In the genomic region with DNA sequence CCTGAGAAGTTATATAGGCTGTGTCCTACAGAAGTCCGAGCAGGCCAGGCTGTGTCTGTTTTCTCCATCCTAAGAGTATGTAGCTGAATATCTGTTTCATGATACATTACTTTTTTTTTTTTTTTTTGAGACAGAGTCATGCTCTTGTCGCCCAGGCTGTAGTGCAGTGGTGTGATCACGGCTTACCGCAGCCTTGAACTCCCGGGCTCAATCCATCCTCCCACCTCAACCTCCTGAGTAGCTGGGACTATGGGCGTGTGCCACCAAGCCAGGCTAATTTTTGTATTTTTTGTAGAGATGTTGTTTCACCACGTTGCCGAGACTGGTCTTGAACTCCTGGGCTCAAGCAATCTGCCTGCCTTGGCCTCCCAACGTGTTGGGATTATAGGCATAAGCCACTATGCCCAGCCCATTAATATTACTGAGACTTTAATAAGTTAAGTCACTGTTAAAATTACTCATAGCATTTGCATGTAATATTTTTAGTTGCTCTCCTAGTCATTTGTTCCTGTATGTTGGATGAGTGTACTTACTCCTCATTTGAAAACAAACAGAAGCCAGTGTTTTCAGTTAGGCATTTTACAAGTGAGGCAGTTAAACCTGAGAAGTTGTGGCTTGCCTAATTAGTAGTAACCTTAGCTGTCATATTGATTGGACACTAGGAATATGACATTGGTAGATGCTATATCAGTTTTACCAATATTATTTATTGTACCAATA, we compare ENCODE assay signal across 28 cellular contexts. TPM values are rescaled to one million over a fixed set of nuclear protein-coding genes. Genes with fewer than 3 reads are reported as not detected.
DNase-seq lines count a peak whose midpoint lies in the region; ATAC-seq and TF ChIP-seq lines count a peak whose summit lies in the region.
"Had no signal": no experiment of that assay in that cellular context is flagged by ENCODE, and none has a peak within 500 bp of the region (broad histone marks: within the 10 kb centered on the region; RNA-seq: fewer than 3 reads in every experiment).

No MANE protein-coding gene starts in this region.

- intact Hi-C loops in IMR-90 (cut with micrococcal nuclease): no loop called here

- TF ChIP-seq RAD21 in IMR-90 (IDR thresholded peaks at IDR 0.05; ENCODE audit: low read length): no peak

- H2AFZ ChIP-seq in IMR-90 (replicated peaks; ENCODE audit: low read length, poor library complexity): no peak overlapping the region

- no peaks in the 10 kb centered on the region for H3K9me3 Mint-ChIP-seq in activated naive CD8-positive, alpha-beta T cell treated with anti-CD3 and anti-CD28 coated beads, Interleukin-2, amount 10 ng/mL, durations not matched to agents 7 days and 5 days
- no peaks in the 10 kb centered on the region for H3K9me3 Mint-ChIP-seq in activated naive CD8-positive, alpha-beta T cell treated with anti-CD3 and anti-CD28 coated beads for 36 hours
- H3K9me3 Mint-ChIP-seq in stimulated activated effector memory CD8-positive, alpha-beta T cell treated with anti-CD3 and anti-CD28 coated beads, Interleukin-12 subunit alpha, Interleukin-12 subunit beta, amount 100 ng/mL, for 72 hours: no peaks in the 10 kb centered on the region
- H3K9me3 Mint-ChIP-seq in progenitor cell of endocrine pancreas (ENCODE audit: low read depth): no peaks in the 10 kb centered on the region
- no peaks in the 10 kb centered on the region for H3K9me3 Mint-ChIP-seq in T-cell
- H3K9me3 Mint-ChIP-seq: natural killer cell treated with Interleukin-12 subunit alpha and Interleukin-12 subunit beta and Interleukin-15 and Interleukin-18, amount 100 ng/mL, for 72 hours; stimulated activated naive B cell treated with anti-CD40 and anti-IgM and Interleukin-4, amounts not matched to agents 10 μg/mL and 1 μg/mL and 100 μg/mL, for 72 hours had no signal

- BruUV-seq in IMR-90 (replicated peaks; lab: Mats Ljungman, UMichigan): no TSS peak

- no peak overlapping the region for H4K5ac ChIP-seq in IMR-90 (ENCODE audit: low read depth, low read length)

- no peak overlapping the region for H3K56ac ChIP-seq in IMR-90 (ENCODE audit: extremely low read depth, insufficient read depth, low read length)

- no peaks in the 10 kb centered on the region for H3K27me3 Mint-ChIP-seq in activated naive CD8-positive, alpha-beta T cell treated with anti-CD3 and anti-CD28 coated beads, Interleukin-2, amount 10 ng/mL, durations not matched to agents 7 days and 5 days
- H3K27me3 Mint-ChIP-seq in activated naive CD8-positive, alpha-beta T cell treated with anti-CD3 and anti-CD28 coated beads for 36 hours: no peaks in the 10 kb centered on the region
- no peaks in the 10 kb centered on the region for H3K27me3 Mint-ChIP-seq in progenitor cell of endocrine pancreas
- H3K27me3 Mint-ChIP-seq in T-cell: no peaks in the 10 kb centered on the region
- H3K27me3 Mint-ChIP-seq: activated naive CD8-positive, alpha-beta T cell; natural killer cell treated with Interleukin-12 subunit alpha and Interleukin-12 subunit beta and Interleukin-15 and Interleukin-18, amount 100 ng/mL, for 72 hours; stimulated activated naive B cell treated with anti-CD40 and anti-IgM and Interleukin-4, amounts not matched to agents 10 μg/mL and 1 μg/mL and 100 μg/mL, for 72 hours had no signal

- in situ Hi-C loops in IMR-90 (cut with MboI; ENCODE audit: low sequenced_read_pairs): no loop called here

- H3K27ac Mint-ChIP-seq in activated naive CD8-positive, alpha-beta T cell treated with anti-CD3 and anti-CD28 coated beads, Interleukin-2, amount 10 ng/mL, durations not matched to agents 7 days and 5 days: peak overlapping the region; percentile 36
- H3K27ac Mint-ChIP-seq in activated naive CD8-positive, alpha-beta T cell treated with anti-CD3 and anti-CD28 coated beads for 36 hours: no peak overlapping the region
- H3K27ac Mint-ChIP-seq in stimulated activated effector memory CD8-positive, alpha-beta T cell treated with anti-CD3 and anti-CD28 coated beads, Interleukin-12 subunit alpha, Interleukin-12 subunit beta, amount 100 ng/mL, for 72 hours: peak overlapping the region; percentile 45
- H3K27ac Mint-ChIP-seq in progenitor cell of endocrine pancreas (no peak overlapping the region), T-cell (no peak overlapping the region)

- no peak overlapping the region for H3K4me2 ChIP-seq in IMR-90 (ENCODE audit: low read depth, low read length)

- H2AK9ac ChIP-seq in IMR-90 (replicated peaks; ENCODE audit: low read depth, low read length, poor library complexity): no peak overlapping the region

- TF ChIP-seq CTCF in IMR-90 (conservative IDR thresholded peaks at IDR 0.05; ENCODE audit: low read depth, low read length) (no peak), epithelial cell of esophagus (IDR thresholded peaks at IDR 0.05; ENCODE audit: insufficient read depth, low read depth, low read length, missing control alignments) (no peak), progenitor cell of endocrine pancreas (IDR thresholded peaks at IDR 0.05; ENCODE audit: unreplicated experiment) (no peak), foreskin keratinocyte (conservative IDR thresholded peaks at IDR 0.05) (no peak)

- no peak overlapping the region for H4K91ac ChIP-seq in IMR-90 (ENCODE audit: insufficient read depth, low read depth, low read length)

- H4K8ac ChIP-seq in IMR-90 (ENCODE audit: low read depth in 2 of 2, low read length in 2 of 2): no peak overlapping the region

- ATAC-seq in activated naive CD8-positive, alpha-beta T cell treated with anti-CD3 and anti-CD28 coated beads, Interleukin-2, amount 10 ng/mL, durations not matched to agents 7 days and 5 days (ENCODE audit: low read depth): no peak
- peak; percentile 32 for ATAC-seq in IMR-90 (ENCODE audit: low read depth)
- peak; percentile 62 for ATAC-seq in stimulated activated effector memory CD8-positive, alpha-beta T cell treated with anti-CD3 and anti-CD28 coated beads, Interleukin-12 subunit alpha, Interleukin-12 subunit beta, amount 100 ng/mL, for 72 hours
- ATAC-seq in T-cell (replicated peaks in 1 of 4): no peak
- no peak for ATAC-seq in foreskin keratinocyte
- ATAC-seq: body of pancreas; K562; lower lobe of right lung; natural killer cell treated with Interleukin-12 subunit alpha and Interleukin-12 subunit beta and Interleukin-15 and Interleukin-18, amount 100 ng/mL, for 72 hours; stimulated activated naive B cell treated with anti-CD40 and anti-IgM and Interleukin-4, amounts not matched to agents 10 μg/mL and 1 μg/mL and 100 μg/mL, for 72 hours had no signal

- no CpG with 5 or more reads among the region's 9 CpGs for WGBS in IMR-90 (ENCODE audit: extremely low coverage in 2 of 2, insufficient read length in 1 of 2), 2 experiments

- H3K9ac ChIP-seq in IMR-90 (ENCODE audit: low read depth, low read length): no peak overlapping the region

- peaks cover 15 to 31% of the 10 kb centered on the region in 2 experiments; a peak in 3 of 4 replicates for H3K79me1 ChIP-seq in IMR-90 (ENCODE audit: low read depth in 1 of 2, low read length in 2 of 2)

- POLR2A ChIA-PET in activated naive CD8-positive, alpha-beta T cell treated with anti-CD3 and anti-CD28 coated beads, Interleukin-2, amount 10 ng/mL, durations not matched to agents 7 days and 5 days (lab: Charles Lee): no interaction called here
- POLR2A ChIA-PET in IMR-90 (lab: Charles Lee; ENCODE audit: unreplicated experiment): no interaction called here
- POLR2A ChIA-PET in T-cell (lab: Charles Lee): no interaction called here

- DNase-seq in activated naive CD8-positive, alpha-beta T cell treated with anti-CD3 and anti-CD28 coated beads, Interleukin-2, amount 10 ng/mL, durations not matched to agents 7 days and 5 days: no peak
- DNase-seq in activated naive CD8-positive, alpha-beta T cell treated with anti-CD3 and anti-CD28 coated beads for 36 hours: no peak
- DNase-seq in IMR-90 (peak; percentile 12), epithelial cell of esophagus (ENCODE audit: low read depth) (peak; percentile 11), progenitor cell of endocrine pancreas (ENCODE audit: low spot score, unreplicated experiment) (no peak), T-cell (no peak), foreskin keratinocyte (no peak)
- DNase-seq in stimulated activated effector memory CD8-positive, alpha-beta T cell treated with anti-CD3 and anti-CD28 coated beads, Interleukin-12 subunit alpha, Interleukin-12 subunit beta, amount 100 ng/mL, for 72 hours (ENCODE audit: low spot score in 2 of 2): no peak
- DNase-seq: activated CD4-positive, alpha-beta T cell treated with anti-CD3 and anti-CD28 coated beads for 4 hours; body of pancreas; C1 segment of cervical spinal cord; Caco-2; DMS53; dorsolateral prefrontal cortex; GF-D8; hippocampal formation; lower lobe of right lung; NCI-H1092 treated with DMSO at 0.1 percent for 48 hours; NCI-H187; NCI-H446 treated with DMSO at 0.1 percent for 48 hours; NCI-H774; SIG-M5; stimulated activated naive B cell treated with anti-CD40 and anti-IgM and Interleukin-4, amounts not matched to agents 10 μg/mL and 1 μg/mL and 100 μg/mL, for 72 hours; substantia nigra; upper lobe of left lung had no signal

- peaks cover 55% of the 10 kb centered on the region for H3K36me3 ChIP-seq in IMR-90 (ENCODE audit: control insufficient read depth, insufficient read depth, low read length)

- no peaks in the 10 kb centered on the region for H3K4me1 Mint-ChIP-seq in activated naive CD8-positive, alpha-beta T cell treated with anti-CD3 and anti-CD28 coated beads, Interleukin-2, amount 10 ng/mL, durations not matched to agents 7 days and 5 days
- H3K4me1 Mint-ChIP-seq in activated naive CD8-positive, alpha-beta T cell treated with anti-CD3 and anti-CD28 coated beads for 36 hours: peaks cover 5% of the 10 kb centered on the region
- H3K4me1 Mint-ChIP-seq in stimulated activated effector memory CD8-positive, alpha-beta T cell treated with anti-CD3 and anti-CD28 coated beads, Interleukin-12 subunit alpha, Interleukin-12 subunit beta, amount 100 ng/mL, for 72 hours: no peaks in the 10 kb centered on the region
- H3K4me1 Mint-ChIP-seq in progenitor cell of endocrine pancreas (ENCODE audit: low read depth) (no peaks in the 10 kb centered on the region), T-cell (no peaks in the 10 kb centered on the region)

- no peak overlapping the region for H3K4me3 Mint-ChIP-seq in activated naive CD8-positive, alpha-beta T cell treated with anti-CD3 and anti-CD28 coated beads, Interleukin-2, amount 10 ng/mL, durations not matched to agents 7 days and 5 days
- H3K4me3 Mint-ChIP-seq in activated naive CD8-positive, alpha-beta T cell treated with anti-CD3 and anti-CD28 coated beads for 36 hours: no peak overlapping the region
- no peak overlapping the region for H3K4me3 Mint-ChIP-seq in stimulated activated effector memory CD8-positive, alpha-beta T cell treated with anti-CD3 and anti-CD28 coated beads, Interleukin-12 subunit alpha, Interleukin-12 subunit beta, amount 100 ng/mL, for 72 hours
- no peak overlapping the region for H3K4me3 Mint-ChIP-seq in progenitor cell of endocrine pancreas (ENCODE audit: low read depth)
- no peak overlapping the region for H3K4me3 Mint-ChIP-seq in T-cell
- H3K4me3 Mint-ChIP-seq: activated naive CD8-positive, alpha-beta T cell; natural killer cell treated with Interleukin-12 subunit alpha and Interleukin-12 subunit beta and Interleukin-15 and Interleukin-18, amount 100 ng/mL, for 72 hours; stimulated activated naive B cell treated with anti-CD40 and anti-IgM and Interleukin-4, amounts not matched to agents 10 μg/mL and 1 μg/mL and 100 μg/mL, for 72 hours had no signal

- dilution Hi-C loops in IMR-90 (cut with HindIII; ENCODE audit: low sequenced_read_pairs, unreplicated experiment): no loop called here

- H3K27ac ChIP-seq in IMR-90 (ENCODE audit: insufficient read depth, low read length) (no peak overlapping the region), foreskin keratinocyte (no peak overlapping the region)
- H3K27ac ChIP-seq: body of pancreas, dorsolateral prefrontal cortex, lower lobe of right lung, upper lobe of left lung had no signal

- no peak overlapping the region for H2BK20ac ChIP-seq in IMR-90 (ENCODE audit: low read depth, low read length)

- H3K4me3 ChIP-seq in IMR-90 (ENCODE audit: insufficient read depth, low read depth, low read length): no peak overlapping the region
- no peak overlapping the region for H3K4me3 ChIP-seq in epithelial cell of esophagus (ENCODE audit: low read length)
- H3K4me3 ChIP-seq: body of pancreas, dorsolateral prefrontal cortex, K562, lower lobe of right lung, upper lobe of left lung had no signal

- H3K27me3 ChIP-seq in IMR-90 (ENCODE audit: control insufficient read depth, insufficient read depth, low read length) (no peaks in the 10 kb centered on the region), foreskin keratinocyte (no peaks in the 10 kb centered on the region)
- H3K27me3 ChIP-seq: body of pancreas, dorsolateral prefrontal cortex, upper lobe of left lung had no signal

- no peak overlapping the region for H3K18ac ChIP-seq in IMR-90 (ENCODE audit: low read depth, low read length)

- H3K4ac ChIP-seq in IMR-90 (ENCODE audit: low read depth, low read length): no peak overlapping the region

- CTCF ChIA-PET in IMR-90 (lab: Yijun Ruan, JAX): interaction anchor here (0.6 kb wide), 1 partner anchor 20 kb away, joined by 3 read pairs; no protein-coding TSS in a partner anchor
- CTCF ChIA-PET in T-cell (lab: Charles Lee): no interaction called here

- H2AK5ac ChIP-seq in IMR-90 (ENCODE audit: low read depth, low read length): no peak overlapping the region

- no peaks in the 10 kb centered on the region; the same call in 1 of the 2 replicates for H3K4me1 ChIP-seq in IMR-90 (ENCODE audit: control insufficient read depth, insufficient read depth, low read length)
- no peaks in the 10 kb centered on the region for H3K4me1 ChIP-seq in foreskin keratinocyte
- H3K4me1 ChIP-seq: body of pancreas, Caco-2, lower lobe of right lung, upper lobe of left lung had no signal

- TF ChIP-seq POLR2A in IMR-90 (IDR thresholded peaks at IDR 0.05; ENCODE audit: low read depth, low read length): no peak

- H4K20me1 ChIP-seq in IMR-90 (ENCODE audit: insufficient read depth, low read length): no peaks in the 10 kb centered on the region

- H3K36me3 Mint-ChIP-seq in activated naive CD8-positive, alpha-beta T cell treated with anti-CD3 and anti-CD28 coated beads, Interleukin-2, amount 10 ng/mL, durations not matched to agents 7 days and 5 days: peaks cover 37% of the 10 kb centered on the region
- peaks cover 25% of the 10 kb centered on the region for H3K36me3 Mint-ChIP-seq in activated naive CD8-positive, alpha-beta T cell treated with anti-CD3 and anti-CD28 coated beads for 36 hours
- peaks cover 100% of the 10 kb centered on the region for H3K36me3 Mint-ChIP-seq in stimulated activated effector memory CD8-positive, alpha-beta T cell treated with anti-CD3 and anti-CD28 coated beads, Interleukin-12 subunit alpha, Interleukin-12 subunit beta, amount 100 ng/mL, for 72 hours
- H3K36me3 Mint-ChIP-seq in progenitor cell of endocrine pancreas (ENCODE audit: insufficient read depth) (peaks cover 25% of the 10 kb centered on the region), T-cell (peaks cover 51% of the 10 kb centered on the region)

- no peak overlapping the region for H3K14ac ChIP-seq in IMR-90 (replicated peaks; ENCODE audit: low read depth, low read length)

- H2BK15ac ChIP-seq in IMR-90 (ENCODE audit: low read depth, low read length): no peak overlapping the region

- no peaks in the 10 kb centered on the region for H3K9me1 ChIP-seq in IMR-90 (ENCODE audit: insufficient read depth, low read length)

- no peak overlapping the region for H2BK120ac ChIP-seq in IMR-90 (ENCODE audit: low read depth, low read length)

- peak overlapping the region; percentile 1 for H2BK5ac ChIP-seq in IMR-90 (ENCODE audit: low read depth, low read length, poor library complexity, severe bottlenecking)

- H3K23ac ChIP-seq in IMR-90 (ENCODE audit: low read depth, low read length): no peak overlapping the region

- no peaks in the 10 kb centered on the region for H3K9me3 ChIP-seq in IMR-90 (ENCODE audit: control insufficient read depth, insufficient read depth, low read length)
- H3K9me3 ChIP-seq: body of pancreas, Caco-2, lower lobe of right lung, upper lobe of left lung had no signal

RNA-seq across cellular contexts. Expression of a gene that starts 26.1 kb away (rescaled TPM):
- total RNA-seq in activated naive CD8-positive, alpha-beta T cell treated with anti-CD3 and anti-CD28 coated beads, Interleukin-2, amount 10 ng/mL, durations not matched to agents 7 days and 5 days: 10 to 100 TPM; 71.9 to 87.8 TPM
- total RNA-seq in activated naive CD8-positive, alpha-beta T cell treated with anti-CD3 and anti-CD28 coated beads for 36 hours: 100 to 1,000 TPM in 1 of 2 experiments, 10 to 100 TPM in 1; 95.8 to 103 TPM
- total RNA-seq in IMR-90 (2012; rRNA removed) (141 and 156 TPM in 2 replicates), progenitor cell of endocrine pancreas (69.0 and 69.1 TPM in 2 replicates), T-cell (10 to 100 TPM; 56.9 to 69.3 (median 62.3) TPM), foreskin keratinocyte (67.1 and 67.7 TPM in 2 replicates)
- polyA plus RNA-seq in IMR-90 (2012; rRNA removed) (52.7 and 54.8 TPM in 2 replicates), foreskin keratinocyte (75.5 and 77.8 TPM in 2 replicates)
- 19.3 and 25.3 TPM in 2 replicates for polyA plus RNA-seq in IMR-90 (2012; cell fraction: cytosol; rRNA removed)
- polyA plus RNA-seq in IMR-90 (2012; cell fraction: nucleus; rRNA removed; ENCODE audit: low replicate concordance): 7.0 and 33.3 TPM in 2 replicates

Comparison
In these comparisons a context has a peak if more than half of its experiments do, and no peak if none do; other contexts are left out.
1. H3K27ac Mint-ChIP-seq: peak in activated naive CD8-positive, alpha-beta T cell treated with anti-CD3 and anti-CD28 coated beads, Interleukin-2, amount 10 ng/mL, durations not matched to agents 7 days and 5 days (single experiment) and stimulated activated effector memory CD8-positive, alpha-beta T cell treated with anti-CD3 and anti-CD28 coated beads, Interleukin-12 subunit alpha, Interleukin-12 subunit beta, amount 100 ng/mL, for 72 hours (single experiment); none in activated naive CD8-positive, alpha-beta T cell treated with anti-CD3 and anti-CD28 coated beads for 36 hours (single experiment), progenitor cell of endocrine pancreas (single experiment) and T-cell (0 of 2).
2. ATAC-seq: peak in IMR-90 (single experiment) and stimulated activated effector memory CD8-positive, alpha-beta T cell treated with anti-CD3 and anti-CD28 coated beads, Interleukin-12 subunit alpha, Interleukin-12 subunit beta, amount 100 ng/mL, for 72 hours (single experiment); none in activated naive CD8-positive, alpha-beta T cell treated with anti-CD3 and anti-CD28 coated beads, Interleukin-2, amount 10 ng/mL, durations not matched to agents 7 days and 5 days (single experiment), T-cell (0 of 4) and foreskin keratinocyte (single experiment).
3. DNase-seq: peak in IMR-90 (single experiment) and epithelial cell of esophagus (single experiment); none in activated naive CD8-positive, alpha-beta T cell treated with anti-CD3 and anti-CD28 coated beads, Interleukin-2, amount 10 ng/mL, durations not matched to agents 7 days and 5 days (single experiment), activated naive CD8-positive, alpha-beta T cell treated with anti-CD3 and anti-CD28 coated beads for 36 hours (single experiment), stimulated activated effector memory CD8-positive, alpha-beta T cell treated with anti-CD3 and anti-CD28 coated beads, Interleukin-12 subunit alpha, Interleukin-12 subunit beta, amount 100 ng/mL, for 72 hours (0 of 2), progenitor cell of endocrine pancreas (single experiment), T-cell (0 of 34) and foreskin keratinocyte (0 of 2).